In the genomic region with DNA sequence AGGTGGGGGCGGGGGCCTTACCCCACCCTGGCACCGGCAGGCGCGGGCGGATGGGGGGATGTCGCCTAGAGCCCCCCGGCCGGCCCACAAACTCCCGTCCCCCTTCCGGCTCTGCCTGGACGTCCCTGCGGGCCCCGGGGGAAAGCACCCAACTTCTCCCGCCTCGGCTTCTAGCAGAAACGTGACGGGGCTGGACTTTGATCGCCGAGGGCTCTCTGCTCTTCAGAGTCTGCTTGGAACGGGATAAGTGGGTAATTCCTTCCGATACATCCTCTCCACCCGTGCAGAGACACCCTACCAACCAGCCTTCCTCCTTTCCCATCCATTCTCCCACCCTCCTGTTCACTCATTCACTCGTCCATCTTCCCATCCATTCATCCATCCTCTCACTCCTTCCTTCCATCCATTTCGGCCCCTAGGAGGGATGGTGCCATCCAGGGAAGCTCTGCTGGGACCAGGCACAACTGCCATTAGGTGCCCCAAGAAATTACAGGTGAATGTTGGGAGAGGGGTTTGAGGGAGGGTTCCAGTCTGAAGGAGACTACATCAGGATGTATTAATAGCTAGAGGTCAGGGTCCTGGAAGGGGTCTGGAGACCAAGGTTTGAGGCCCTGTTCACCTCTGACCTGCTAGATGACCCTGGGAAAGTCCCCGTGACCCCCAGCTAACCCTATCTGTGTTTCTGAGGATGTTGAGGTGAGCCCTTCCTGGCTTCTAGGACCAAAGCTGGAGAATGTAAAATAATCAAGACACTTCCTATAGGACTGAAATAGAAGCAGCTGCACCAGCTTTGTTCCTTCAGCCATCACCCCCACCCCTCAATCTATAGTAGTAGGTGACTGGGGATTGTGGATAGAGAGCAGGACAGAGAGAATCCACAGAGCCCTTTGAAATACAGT, we compare ENCODE assay signal across 8 cellular contexts. TPM values are rescaled to one million over a fixed set of nuclear protein-coding genes. Genes with fewer than 3 reads are reported as not detected.
A peak's percentile ranks its signal among the peaks of the same experiment; 100 is the strongest.
DNase-seq lines count a peak whose midpoint lies in the region; ATAC-seq lines count a peak whose summit lies in the region.

No MANE protein-coding gene starts in this region.

- no peaks in the 10 kb centered on the region for H3K36me3 Mint-ChIP-seq in CD4-positive, CD25-positive, alpha-beta regulatory T cell
- H3K36me3 Mint-ChIP-seq in effector memory CD8-positive, alpha-beta T cell (ENCODE audit: insufficient read depth) = peaks cover 4% of the 10 kb centered on the region

- no peak for ATAC-seq in CD4-positive, CD25-positive, alpha-beta regulatory T cell (ENCODE audit: low read depth in 2 of 2)
- ATAC-seq in effector memory CD8-positive, alpha-beta T cell (replicated peaks) = peak; percentile 31
- ATAC-seq in HG02973 (IDR thresholded peaks at IDR 0.05; ENCODE audit: unreplicated experiment) = no peak
- ATAC-seq in HG03196 (IDR thresholded peaks at IDR 0.05; ENCODE audit: unreplicated experiment) = no peak

- peak overlapping the region; percentile 5 to 81 (median 74) for H3K4me3 Mint-ChIP-seq in CD4-positive, CD25-positive, alpha-beta regulatory T cell
- H3K4me3 Mint-ChIP-seq in effector memory CD8-positive, alpha-beta T cell = peak overlapping the region; percentile 82 to 85

- H3K4me3 ChIP-seq in CD4-positive, CD25-positive, alpha-beta regulatory T cell (ENCODE audit: low read depth, low read length) = no peak overlapping the region
- H3K4me3 ChIP-seq in MG63 (peak overlapping the region; percentile 23; the same call in 1 of the 2 replicates), neuron (ENCODE audit: low read length) (peak overlapping the region; percentile 74)

- H2AFZ ChIP-seq in neuron (ENCODE audit: low read depth, low read length) = peak overlapping the region; percentile 29

- H3K27me3 ChIP-seq in CD4-positive, CD25-positive, alpha-beta regulatory T cell (ENCODE audit: control insufficient read depth, insufficient read depth, low read length) = peaks cover 28% of the 10 kb centered on the region
- H3K27me3 ChIP-seq in MG63 (peaks cover 16% of the 10 kb centered on the region), neuron (ENCODE audit: insufficient read depth, low read length) (no peaks in the 10 kb centered on the region)

- peaks cover 0 to 2% (median 0%) of the 10 kb centered on the region in 7 donors for H3K9me3 Mint-ChIP-seq in CD4-positive, CD25-positive, alpha-beta regulatory T cell
- no peaks in the 10 kb centered on the region for H3K9me3 Mint-ChIP-seq in effector memory CD8-positive, alpha-beta T cell

- DNase-seq in CD4-positive, CD25-positive, alpha-beta regulatory T cell = no peak
- DNase-seq in MG63 (no peak), NCI-H2029 (lab: John Stamatoyannopoulos, UW) (no peak), NCI-H748 treated with DMSO at 0.1 percent for 48 hours (lab: John Stamatoyannopoulos, UW) (no peak)
- DNase-seq in effector memory CD8-positive, alpha-beta T cell = no peak

- no peaks in the 10 kb centered on the region for H3K9me3 ChIP-seq in CD4-positive, CD25-positive, alpha-beta regulatory T cell (ENCODE audit: control insufficient read depth in 2 of 2, low read length in 2 of 2)
- H3K9me3 ChIP-seq in MG63 = no peaks in the 10 kb centered on the region
- H3K9me3 ChIP-seq in neuron (ENCODE audit: low read length) = no peaks in the 10 kb centered on the region

- peak overlapping the region in 1 of 3 donors; percentile 23 for H3K27ac Mint-ChIP-seq in CD4-positive, CD25-positive, alpha-beta regulatory T cell
- H3K27ac Mint-ChIP-seq in effector memory CD8-positive, alpha-beta T cell = peak overlapping the region in 1 of 2 donors; percentile 59

- peaks cover 71% of the 10 kb centered on the region for H3K27me3 Mint-ChIP-seq in CD4-positive, CD25-positive, alpha-beta regulatory T cell
- H3K27me3 Mint-ChIP-seq in effector memory CD8-positive, alpha-beta T cell = peaks cover 41 to 55% of the 10 kb centered on the region in 2 donors

- H3K36me3 ChIP-seq in CD4-positive, CD25-positive, alpha-beta regulatory T cell (ENCODE audit: control insufficient read depth, insufficient read depth, low read length) = no peaks in the 10 kb centered on the region
- H3K36me3 ChIP-seq in MG63 = no peaks in the 10 kb centered on the region
- peaks cover 13% of the 10 kb centered on the region for H3K36me3 ChIP-seq in neuron (ENCODE audit: insufficient read depth, low read length)

- H3K4me1 ChIP-seq in CD4-positive, CD25-positive, alpha-beta regulatory T cell (ENCODE audit: control insufficient read depth, insufficient read depth, low read length, poor library complexity, severe bottlenecking) = peaks cover 19% of the 10 kb centered on the region
- peaks cover 23% of the 10 kb centered on the region for H3K4me1 ChIP-seq in neuron (ENCODE audit: insufficient read depth, low read length)

- no peak overlapping the region for H3K27ac ChIP-seq in CD4-positive, CD25-positive, alpha-beta regulatory T cell (ENCODE audit: insufficient read depth, low read length, poor library complexity, severe bottlenecking)

- H3K4me1 Mint-ChIP-seq in CD4-positive, CD25-positive, alpha-beta regulatory T cell = peaks cover 0 to 14% (median 2%) of the 10 kb centered on the region in 4 donors
- H3K4me1 Mint-ChIP-seq in effector memory CD8-positive, alpha-beta T cell (ENCODE audit: low read depth in 2 of 2) = peaks cover 14% of the 10 kb centered on the region in 2 donors

RNA-seq across cellular contexts. Expression of a gene that starts 0.5 kb away (rescaled TPM):
- not detected for total RNA-seq in CD4-positive, CD25-positive, alpha-beta regulatory T cell
- polyA plus RNA-seq in CD4-positive, CD25-positive, alpha-beta regulatory T cell = not detected
- not detected in 2 replicates for total RNA-seq in MG63 (2014; rRNA removed; shearing (Covaris generic); ENCODE audit: low replicate concordance)

RNA-seq across cellular contexts. Expression of a gene that starts 0.6 kb away (rescaled TPM):
- total RNA-seq in CD4-positive, CD25-positive, alpha-beta regulatory T cell = not detected
- not detected for polyA plus RNA-seq in CD4-positive, CD25-positive, alpha-beta regulatory T cell
- 1.3 and 1.9 TPM in 2 replicates for total RNA-seq in MG63 (2014; rRNA removed; shearing (Covaris generic); ENCODE audit: low replicate concordance)

RNA-seq across cellular contexts. Expression of a gene that starts 25.5 kb away (rescaled TPM):
- not detected for total RNA-seq in CD4-positive, CD25-positive, alpha-beta regulatory T cell
- polyA plus RNA-seq in CD4-positive, CD25-positive, alpha-beta regulatory T cell = not detected
- 0.07 TPM in 1 of 2 replicates, not detected in the other for total RNA-seq in MG63 (2014; rRNA removed; shearing (Covaris generic); ENCODE audit: low replicate concordance)

RNA-seq across cellular contexts. Expression of a gene that starts 51.8 kb away (rescaled TPM):
- not detected for total RNA-seq in CD4-positive, CD25-positive, alpha-beta regulatory T cell
- not detected for polyA plus RNA-seq in CD4-positive, CD25-positive, alpha-beta regulatory T cell
- not detected in 2 replicates for total RNA-seq in MG63 (2014; rRNA removed; shearing (Covaris generic); ENCODE audit: low replicate concordance)
